ENCODE assay signal across 29 cellular contexts in the genomic region with DNA sequence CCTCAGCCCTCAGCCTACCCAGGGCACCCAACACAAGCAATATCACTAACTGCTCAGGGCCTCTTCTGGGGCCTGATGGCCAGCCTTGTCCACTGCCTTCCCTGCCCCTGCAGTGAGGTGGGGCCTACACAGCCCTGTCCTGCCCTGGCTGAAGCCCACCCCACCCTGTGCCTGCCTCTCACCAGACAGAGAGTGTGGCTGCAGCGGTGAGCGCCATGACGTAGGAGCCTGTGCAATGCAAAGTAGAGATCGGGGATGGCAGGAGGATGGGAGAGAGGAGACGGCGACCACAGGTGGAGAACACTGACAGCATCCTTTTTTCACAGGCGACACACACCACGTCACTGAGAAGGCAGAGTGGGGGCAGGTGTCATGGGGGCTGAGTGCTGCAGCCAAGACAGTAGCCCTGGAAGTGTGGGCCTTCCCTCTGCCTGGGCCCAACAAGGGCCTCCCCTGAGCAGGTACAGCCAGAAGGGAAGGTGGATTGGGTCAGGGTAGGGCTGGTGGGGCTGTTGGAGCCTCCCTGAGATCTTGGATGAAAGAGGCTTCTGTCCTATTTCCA.
"Had no signal": no experiment of that assay in that cellular context is flagged by ENCODE, and none has a peak within 500 bp of the region (broad histone marks: within the 10 kb centered on the region; RNA-seq: fewer than 3 reads in every experiment).

No MANE protein-coding gene starts in this region.

- DNase-seq: activated CD4-positive, alpha-beta memory T cell treated with anti-CD3 and anti-CD28 coated beads, Interleukin-2, amount 10 ng/mL, durations not matched to agents 7 days and 5 days; activated CD4-positive, alpha-beta T cell treated with anti-CD3 and anti-CD28 coated beads for 48 hours; activated CD8-positive, alpha-beta memory T cell treated with anti-CD3 and anti-CD28 coated beads, Interleukin-2, amount 10 ng/mL, durations not matched to agents 7 days and 5 days; activated naive CD4-positive, alpha-beta T cell; activated T-cell treated with anti-CD3 and anti-CD28 coated beads, Interleukin-2, amount 50 U/mL, for 72 hours; adrenal gland; aorta; body of pancreas; dermis blood vessel endothelial cell; effector CD4-positive, alpha-beta T cell; esophagus squamous epithelium; foreskin melanocyte; kidney glomerular epithelial cell; left lung; lower lobe of right lung; mesendoderm; stimulated activated CD4-positive, alpha-beta T cell treated with anti-CD3 and anti-CD28 coated beads, Interleukin-12 subunit alpha, Interleukin-12 subunit beta, amount 100 ng/mL, for 4 hours; stimulated activated CD4-positive, alpha-beta T cell treated with anti-CD3 and anti-CD28 coated beads, Interleukin-4, amount 100 ng/mL, for 1 hour; stomach; T-helper 9 cell; tibial artery; WERI-Rb-1 had no signal

- H3K4me1 ChIP-seq: adrenal gland, body of pancreas, esophagus squamous epithelium, left lung, lower lobe of right lung, tibial artery had no signal

- H3K4me3 Mint-ChIP-seq: activated CD4-positive, alpha-beta memory T cell treated with anti-CD3 and anti-CD28 coated beads, Interleukin-2, amount 10 ng/mL, durations not matched to agents 7 days and 5 days; activated CD8-positive, alpha-beta memory T cell treated with anti-CD3 and anti-CD28 coated beads, Interleukin-2, amount 10 ng/mL, durations not matched to agents 7 days and 5 days; activated T-cell treated with anti-CD3 and anti-CD28 coated beads, Interleukin-2, amount 50 U/mL, for 72 hours; nephron; T-helper 1 cell treated with Interleukin-12 subunit alpha and Interleukin-12 subunit beta and Interleukin-4 antibody, amounts not matched to agents 30 μg/mL and 1 μg/mL, for 36 hours had no signal

- H3K27me3 Mint-ChIP-seq: activated CD4-positive, alpha-beta memory T cell treated with anti-CD3 and anti-CD28 coated beads, Interleukin-2, amount 10 ng/mL, durations not matched to agents 7 days and 5 days; activated CD8-positive, alpha-beta memory T cell treated with anti-CD3 and anti-CD28 coated beads, Interleukin-2, amount 10 ng/mL, durations not matched to agents 7 days and 5 days had no signal

- H3K27ac Mint-ChIP-seq: activated CD4-positive, alpha-beta memory T cell treated with anti-CD3 and anti-CD28 coated beads, Interleukin-2, amount 10 ng/mL, durations not matched to agents 7 days and 5 days; activated CD8-positive, alpha-beta memory T cell treated with anti-CD3 and anti-CD28 coated beads, Interleukin-2, amount 10 ng/mL, durations not matched to agents 7 days and 5 days; activated T-cell treated with anti-CD3 and anti-CD28 coated beads, Interleukin-2, amount 50 U/mL, for 72 hours; nephron; T-helper 1 cell treated with Interleukin-12 subunit alpha and Interleukin-12 subunit beta and Interleukin-4 antibody, amounts not matched to agents 30 μg/mL and 1 μg/mL, for 36 hours had no signal

- H3K4me1 Mint-ChIP-seq: activated CD4-positive, alpha-beta memory T cell treated with anti-CD3 and anti-CD28 coated beads, Interleukin-2, amount 10 ng/mL, durations not matched to agents 7 days and 5 days; activated CD8-positive, alpha-beta memory T cell treated with anti-CD3 and anti-CD28 coated beads, Interleukin-2, amount 10 ng/mL, durations not matched to agents 7 days and 5 days; nephron had no signal

- H3K27me3 ChIP-seq: adrenal gland, body of pancreas, esophagus squamous epithelium, left lung, neutrophil, stomach, tibial artery had no signal

- H3K9me3 Mint-ChIP-seq: activated CD4-positive, alpha-beta memory T cell treated with anti-CD3 and anti-CD28 coated beads, Interleukin-2, amount 10 ng/mL, durations not matched to agents 7 days and 5 days; activated naive CD4-positive, alpha-beta T cell treated with anti-CD3 and anti-CD28 coated beads, Interleukin-2, amount 50 U/mL, for 72 hours; activated T-cell treated with anti-CD3 and anti-CD28 coated beads, Interleukin-2, amount 50 U/mL, for 72 hours; nephron; T-helper 1 cell treated with Interleukin-12 subunit alpha and Interleukin-12 subunit beta and Interleukin-4 antibody, amounts not matched to agents 30 μg/mL and 1 μg/mL, for 36 hours had no signal

- H3K9me3 ChIP-seq: adrenal gland, body of pancreas, esophagus squamous epithelium, left lung, lower lobe of right lung, neutrophil, stomach, tibial artery had no signal

- H3K27ac ChIP-seq: adrenal gland, body of pancreas, left lung, lower lobe of right lung, neutrophil, tibial artery, WERI-Rb-1 had no signal

- ATAC-seq: activated CD4-positive, CD25-positive, alpha-beta regulatory T cell treated with anti-CD3 and anti-CD28 coated beads, Interleukin-2, amount 50 U/mL, for 24 hours; activated CD8-positive, alpha-beta memory T cell treated with anti-CD3 and anti-CD28 coated beads, Interleukin-2, amount 10 ng/mL, durations not matched to agents 7 days and 5 days; activated naive CD4-positive, alpha-beta T cell treated with anti-CD3 and anti-CD28 coated beads, Interleukin-2, amount 50 U/mL, for 72 hours; activated T-cell treated with anti-CD3 and anti-CD28 coated beads, Interleukin-2, amount 50 U/mL, for 72 hours; body of pancreas; sciatic nerve had no signal

- H3K4me3 ChIP-seq: adrenal gland, body of pancreas, esophagus squamous epithelium, left lung, lower lobe of right lung, skin epidermis, stomach, tibial artery had no signal
